ENCODE assay signal across 8 cellular contexts in genomic region chr12:96108321-96108720, GRCh38.
DNase-seq lines count a peak whose midpoint lies in the region; ATAC-seq and TF ChIP-seq lines count a peak whose summit lies in the region.

No MANE protein-coding gene starts in this region.

- H3K27ac Mint-ChIP-seq in activated naive CD4-positive, alpha-beta T cell treated with anti-CD3 and anti-CD28 coated beads, Interleukin-2, amount 50 U/mL, for 24 hours = peak overlapping the region; percentile 86

- H3K9me3 ChIP-seq in lung (ENCODE audit: control insufficient read depth in 2 of 2, insufficient read depth in 1 of 2, low read length in 1 of 2) (peaks cover 0 to 4% of the 10 kb centered on the region in 2 donors), upper lobe of right lung (no peaks in the 10 kb centered on the region)

- intact Hi-C loops in upper lobe of right lung (cut with DNase I) = no loop called here

- no peak for TF ChIP-seq CTCF in lung (IDR thresholded peaks at IDR 0.05; ENCODE audit: control extremely low read depth, extremely low read depth)
- TF ChIP-seq CTCF in upper lobe of right lung (IDR thresholded peaks at IDR 0.05) = no peak

- peak; percentile 62 for ATAC-seq in lung (ENCODE audit: insufficient read depth, low FRiP score)
- ATAC-seq in upper lobe of right lung = peak; percentile 82
- ATAC-seq in HG02938 (IDR thresholded peaks at IDR 0.05; ENCODE audit: unreplicated experiment) = no peak

- WGBS in lung, 2 donors = 10 to 29% methylated on average over 9 to 11 of the region's 11 CpGs

- no peaks in the 10 kb centered on the region for H3K9me3 Mint-ChIP-seq in activated naive CD4-positive, alpha-beta T cell treated with anti-CD3 and anti-CD28 coated beads, Interleukin-2, amount 50 U/mL, for 24 hours

- no peaks in the 10 kb centered on the region for H3K36me3 Mint-ChIP-seq in activated naive CD4-positive, alpha-beta T cell treated with anti-CD3 and anti-CD28 coated beads, Interleukin-2, amount 50 U/mL, for 24 hours

- H3K27ac ChIP-seq in lung (ENCODE audit: low read depth in 1 of 2, low read length in 1 of 2) = peak overlapping the region; percentile 40 to 63
- peak overlapping the region; percentile 65 for H3K27ac ChIP-seq in upper lobe of right lung

- H3K4me3 ChIP-seq in lung (no peak overlapping the region), upper lobe of right lung (no peak overlapping the region)

- no peaks in the 10 kb centered on the region for H3K27me3 ChIP-seq in lung (ENCODE audit: control insufficient read depth, insufficient read depth)
- H3K27me3 ChIP-seq in upper lobe of right lung = no peaks in the 10 kb centered on the region

- H3K4me3 Mint-ChIP-seq in activated naive CD4-positive, alpha-beta T cell treated with anti-CD3 and anti-CD28 coated beads, Interleukin-2, amount 50 U/mL, for 24 hours = peak overlapping the region; percentile 63

- H3K4me1 ChIP-seq in lung (ENCODE audit: control insufficient read depth in 2 of 2, insufficient read depth in 2 of 2, low read length in 2 of 2) = peaks cover 0 to 2% of the 10 kb centered on the region in 2 donors
- peaks cover 11% of the 10 kb centered on the region for H3K4me1 ChIP-seq in upper lobe of right lung

- no peaks in the 10 kb centered on the region for H3K36me3 ChIP-seq in lung (ENCODE audit: control insufficient read depth in 2 of 2, insufficient read depth in 2 of 2, low read length in 2 of 2)
- no peaks in the 10 kb centered on the region for H3K36me3 ChIP-seq in upper lobe of right lung

- H3K4me1 Mint-ChIP-seq in activated naive CD4-positive, alpha-beta T cell treated with anti-CD3 and anti-CD28 coated beads, Interleukin-2, amount 50 U/mL, for 24 hours = peaks cover 24% of the 10 kb centered on the region

- DNase-seq in SKM-1 treated with dmso at 0.1 percent for 144 hours (lab: John Stamatoyannopoulos, UW; ENCODE audit: unreplicated experiment) (peak; percentile 8), SKM-1 (lab: John Stamatoyannopoulos, UW; ENCODE audit: unreplicated experiment) (no peak), lung (ENCODE audit: low spot score) (peak; percentile 46), upper lobe of right lung (no peak), D341Med (ENCODE audit: low spot score) (no peak), NCI-H748 treated with DMSO at 0.1 percent for 48 hours (lab: John Stamatoyannopoulos, UW) (no peak)

- no peaks in the 10 kb centered on the region for H3K27me3 Mint-ChIP-seq in activated naive CD4-positive, alpha-beta T cell treated with anti-CD3 and anti-CD28 coated beads, Interleukin-2, amount 50 U/mL, for 24 hours

Comparison
In these comparisons a context has a peak if more than half of its experiments do, and no peak if none do; other contexts are left out.
1. DNase-seq: peak in SKM-1 treated with dmso at 0.1 percent for 144 hours (single experiment) and lung (single experiment); none in SKM-1 (single experiment), upper lobe of right lung (single experiment), D341Med (single experiment) and NCI-H748 treated with DMSO at 0.1 percent for 48 hours (single experiment).